In the genomic region with DNA sequence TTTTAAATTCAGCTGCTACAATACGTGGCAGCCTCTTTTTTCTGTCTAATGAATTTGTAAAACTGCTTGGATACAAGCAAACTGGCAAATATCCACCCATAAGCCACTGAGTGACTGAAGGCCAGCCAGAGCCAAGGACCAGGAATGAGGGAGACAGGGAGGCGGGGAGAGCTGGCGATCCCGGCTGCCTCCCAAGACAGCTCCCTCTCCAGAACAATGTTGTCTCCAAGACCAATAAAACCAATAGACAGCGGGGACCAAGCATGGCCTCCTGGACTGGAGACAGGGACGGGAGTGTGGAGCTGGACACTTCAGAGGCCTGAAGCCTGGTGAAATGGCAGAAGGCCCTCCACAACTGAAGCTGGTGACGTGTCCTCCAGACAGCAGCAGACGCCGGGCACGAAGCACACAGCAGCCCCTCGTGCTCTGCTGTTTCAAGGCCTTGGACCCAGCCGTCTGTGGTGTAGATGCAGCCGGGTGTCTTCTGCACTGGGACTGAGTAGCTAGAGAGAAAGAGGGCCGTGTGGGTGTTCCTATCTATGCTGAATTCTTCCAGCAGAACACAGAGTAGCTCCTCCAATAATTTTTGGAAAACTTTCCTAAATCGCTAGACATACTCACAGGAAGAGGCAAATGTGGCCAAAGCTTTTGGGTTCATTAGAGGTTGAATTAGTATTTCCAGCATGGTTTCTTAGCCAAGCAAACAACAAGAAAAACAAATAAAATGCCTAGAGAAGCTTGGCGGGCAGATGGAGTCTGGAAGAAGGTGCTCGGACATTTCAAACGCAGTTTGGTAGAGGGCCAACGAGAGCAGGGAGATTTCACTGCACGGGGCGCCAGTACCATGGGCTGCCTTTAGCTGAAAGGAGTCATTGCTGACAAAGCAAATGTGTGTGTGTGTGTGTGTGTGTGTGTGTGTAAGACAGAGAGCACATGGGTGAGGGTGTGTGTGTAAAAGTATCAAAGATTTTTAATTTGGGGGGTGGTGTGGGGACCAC, we compare ENCODE assay signal across 17 cellular contexts.
A peak's percentile ranks its signal among the peaks of the same experiment; 100 is the strongest.
DNase-seq lines count a peak whose midpoint lies in the region; ATAC-seq and TF ChIP-seq lines count a peak whose summit lies in the region.
"Had no signal": no experiment of that assay in that cellular context is flagged by ENCODE, and none has a peak within 500 bp of the region (broad histone marks: within the 10 kb centered on the region; RNA-seq: fewer than 3 reads in every experiment).

No MANE protein-coding gene starts in this region.

- intact Hi-C loops in left cardiac atrium (cut with DNase I), result no loop called here

- peak; percentile 54 to 76 for ATAC-seq in left cardiac atrium
- no peak for ATAC-seq in effector memory CD8-positive, alpha-beta T cell (replicated peaks)

- H3K4me1 Mint-ChIP-seq in endothelial cell (ENCODE audit: unreplicated experiment) (no peaks in the 10 kb centered on the region), type B pancreatic cell (ENCODE audit: unreplicated experiment) (no peaks in the 10 kb centered on the region)
- H3K4me1 Mint-ChIP-seq in effector memory CD8-positive, alpha-beta T cell (ENCODE audit: low read depth in 2 of 2), result no peaks in the 10 kb centered on the region
- no peaks in the 10 kb centered on the region for H3K4me1 Mint-ChIP-seq in activated T-cell treated with anti-CD3 and anti-CD28 coated beads, Interleukin-2, amount 50 U/mL, for 24 hours (ENCODE audit: low read depth)
- H3K4me1 Mint-ChIP-seq: CD4-positive, CD25-positive, alpha-beta regulatory T cell had no signal

- TF ChIP-seq CTCF in endothelial cell (IDR thresholded peaks at IDR 0.05; ENCODE audit: unreplicated experiment) (no peak), type B pancreatic cell (conservative IDR thresholded peaks at IDR 0.05) (no peak), RWPE1 (conservative IDR thresholded peaks at IDR 0.05; ENCODE audit: low read depth) (no peak)

- DNase-seq in endothelial cell (ENCODE audit: low spot score) (no peak), left cardiac atrium (no peak), putamen (ENCODE audit: low spot score) (peak; percentile 6), type B pancreatic cell (ENCODE audit: extremely low spot score, unreplicated experiment) (peak; percentile 62), RWPE1 (ENCODE audit: low spot score) (no peak)
- no peak for DNase-seq in effector memory CD8-positive, alpha-beta T cell
- DNase-seq in activated T-cell treated with anti-CD3 and anti-CD28 coated beads, Interleukin-2, amount 50 U/mL, for 24 hours, result no peak
- DNase-seq: CD4-positive, CD25-positive, alpha-beta regulatory T cell; DMS79; NCI-H1105 treated with DMSO at 0.1 percent for 48 hours; NCI-H1694; NCI-H2081; NCI-H2171; NCI-H345; NCI-H774; NK-92 treated with Interleukin-12 subunit alpha and Interleukin-12 subunit beta, amount 100 ng/mL, for 24 hours had no signal

- POLR2A ChIA-PET in RWPE1 (lab: Yijun Ruan, JAX; ENCODE audit: low non-redundant PET), result no interaction called here

- H3K27ac Mint-ChIP-seq in endothelial cell (ENCODE audit: unreplicated experiment) (no peak overlapping the region), type B pancreatic cell (no peak overlapping the region)
- no peak overlapping the region for H3K27ac Mint-ChIP-seq in effector memory CD8-positive, alpha-beta T cell
- H3K27ac Mint-ChIP-seq in activated T-cell treated with anti-CD3 and anti-CD28 coated beads, Interleukin-2, amount 50 U/mL, for 24 hours, result no peak overlapping the region

- H3K36me3 Mint-ChIP-seq in endothelial cell (ENCODE audit: low read depth, unreplicated experiment) (peaks cover 29% of the 10 kb centered on the region), type B pancreatic cell (no peaks in the 10 kb centered on the region)
- no peaks in the 10 kb centered on the region for H3K36me3 Mint-ChIP-seq in effector memory CD8-positive, alpha-beta T cell (ENCODE audit: insufficient read depth)
- H3K36me3 Mint-ChIP-seq in activated T-cell treated with anti-CD3 and anti-CD28 coated beads, Interleukin-2, amount 50 U/mL, for 24 hours (ENCODE audit: low read depth), result no peaks in the 10 kb centered on the region
- H3K36me3 Mint-ChIP-seq: CD4-positive, CD25-positive, alpha-beta regulatory T cell; IgD-negative memory B cell had no signal

- H3K4me3 Mint-ChIP-seq in endothelial cell (ENCODE audit: unreplicated experiment), result peak overlapping the region; percentile 33
- H3K4me3 Mint-ChIP-seq in type B pancreatic cell, result no peak overlapping the region
- no peak overlapping the region for H3K4me3 Mint-ChIP-seq in effector memory CD8-positive, alpha-beta T cell
- H3K4me3 Mint-ChIP-seq in activated T-cell treated with anti-CD3 and anti-CD28 coated beads, Interleukin-2, amount 50 U/mL, for 24 hours, result no peak overlapping the region
- H3K4me3 Mint-ChIP-seq: CD4-positive, CD25-positive, alpha-beta regulatory T cell; IgD-negative memory B cell had no signal

- no peak overlapping the region for H3K27ac ChIP-seq in RWPE1

- H3K9me3 Mint-ChIP-seq in endothelial cell (ENCODE audit: unreplicated experiment) (peaks cover 52% of the 10 kb centered on the region), type B pancreatic cell (peaks cover 6% of the 10 kb centered on the region)
- H3K9me3 Mint-ChIP-seq in effector memory CD8-positive, alpha-beta T cell, result peaks cover 10 to 21% of the 10 kb centered on the region in 2 donors
- H3K9me3 Mint-ChIP-seq in activated T-cell treated with anti-CD3 and anti-CD28 coated beads, Interleukin-2, amount 50 U/mL, for 24 hours, result no peaks in the 10 kb centered on the region

- CTCF ChIA-PET in RWPE1 (lab: Yijun Ruan, JAX), result interaction anchor here (0.6 kb wide), 3 partner anchors 627 to 1150 kb away, joined by 3 to 5 read pairs (median 3); no protein-coding TSS in a partner anchor

- H3K27me3 Mint-ChIP-seq in endothelial cell (ENCODE audit: unreplicated experiment), result peaks cover 31% of the 10 kb centered on the region
- H3K27me3 Mint-ChIP-seq in type B pancreatic cell, result peaks cover 39% of the 10 kb centered on the region
- H3K27me3 Mint-ChIP-seq in effector memory CD8-positive, alpha-beta T cell, result no peaks in the 10 kb centered on the region
- H3K27me3 Mint-ChIP-seq in activated T-cell treated with anti-CD3 and anti-CD28 coated beads, Interleukin-2, amount 50 U/mL, for 24 hours, result no peaks in the 10 kb centered on the region
- H3K27me3 Mint-ChIP-seq: CD4-positive, CD25-positive, alpha-beta regulatory T cell; IgD-negative memory B cell had no signal

Comparison
In these comparisons a context has a peak if more than half of its experiments do, and no peak if none do; other contexts are left out.
1. DNase-seq: peak in putamen (single experiment) and type B pancreatic cell (single experiment); none in endothelial cell (single experiment), left cardiac atrium (single experiment), effector memory CD8-positive, alpha-beta T cell (0 of 3), RWPE1 (single experiment) and activated T-cell treated with anti-CD3 and anti-CD28 coated beads, Interleukin-2, amount 50 U/mL, for 24 hours (single experiment).